Comparison of ENCODE assay signal across 8 cellular contexts in the genomic region with DNA sequence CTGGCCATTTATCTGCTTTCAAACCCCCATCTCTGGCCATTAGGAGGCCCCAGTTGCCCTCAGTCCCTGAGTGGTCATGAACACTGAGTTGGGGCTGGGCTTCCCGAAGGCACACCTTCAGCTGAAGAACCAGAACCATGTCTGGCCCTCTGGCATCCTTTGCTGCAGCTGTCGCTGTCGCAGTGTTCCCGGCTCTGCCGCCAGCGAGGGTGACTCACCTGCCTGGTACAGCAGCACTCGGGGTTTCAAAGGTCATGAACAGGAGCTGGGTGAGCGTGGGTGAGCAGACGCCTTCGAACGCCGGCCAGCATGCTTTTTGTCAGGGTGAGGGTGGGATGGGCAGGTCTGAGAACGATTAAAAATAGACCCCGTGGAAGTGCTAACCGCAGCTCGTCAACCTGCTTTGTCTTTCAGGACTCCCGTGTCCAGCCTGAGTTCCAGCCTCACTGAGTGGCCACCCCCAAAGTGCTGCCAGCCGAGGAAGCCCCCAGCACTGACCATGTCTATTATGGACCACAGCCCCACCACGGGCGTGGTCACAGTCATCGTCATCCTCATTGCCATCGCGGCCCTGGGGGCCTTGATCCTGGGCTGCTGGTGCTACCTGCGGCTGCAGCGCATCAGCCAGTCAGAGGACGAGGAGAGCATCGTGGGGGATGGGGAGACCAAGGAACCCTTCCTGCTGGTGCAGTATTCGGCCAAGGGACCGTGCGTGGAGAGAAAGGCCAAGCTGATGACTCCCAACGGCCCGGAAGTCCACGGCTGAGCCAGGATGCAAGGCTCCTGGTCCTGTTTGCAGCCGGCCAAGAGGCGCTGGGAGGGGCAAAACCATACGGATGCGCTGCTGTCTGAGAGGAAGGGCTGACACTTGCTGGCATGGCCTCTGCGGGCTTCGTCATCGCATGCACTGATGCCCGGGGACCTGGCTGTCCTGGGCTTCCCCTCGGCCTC. TPM values are rescaled to one million over a fixed set of nuclear protein-coding genes. Genes with fewer than 3 reads are reported as not detected.
A peak's percentile ranks its signal among the peaks of the same experiment; 100 is the strongest.
DNase-seq lines count a peak whose midpoint lies in the region; ATAC-seq and TF ChIP-seq lines count a peak whose summit lies in the region.

No MANE protein-coding gene starts in this region.

- peaks cover 33 to 95% (median 81%) of the 10 kb centered on the region in 4 donors for H3K4me1 Mint-ChIP-seq in naive thymus-derived CD8-positive, alpha-beta T cell

- peak overlapping the region; percentile 38 to 97 (median 84) for H3K27ac Mint-ChIP-seq in naive thymus-derived CD8-positive, alpha-beta T cell

- no peak for TF ChIP-seq CTCF in breast epithelium (IDR thresholded peaks at IDR 0.05)

- H3K4me3 Mint-ChIP-seq in naive thymus-derived CD8-positive, alpha-beta T cell: peak overlapping the region in 2 of 10 donors; percentile 43 to 46

- H3K4me1 ChIP-seq in breast epithelium: peaks cover 11 to 20% of the 10 kb centered on the region in 2 donors

- no peaks in the 10 kb centered on the region for H3K9me3 Mint-ChIP-seq in naive thymus-derived CD8-positive, alpha-beta T cell

- peak; percentile 90 for DNase-seq in COLO668 (lab: John Stamatoyannopoulos, UW; ENCODE audit: unreplicated experiment)
- peak; percentile 68 for DNase-seq in LoVo (ENCODE audit: low spot score)
- DNase-seq in breast epithelium (ENCODE audit: low spot score in 2 of 2): peak in 1 of 2 donors; percentile 58
- peak in 1 of 10 donors; percentile 62 for DNase-seq in naive thymus-derived CD8-positive, alpha-beta T cell
- no peak for DNase-seq in OCI-M1 (lab: John Stamatoyannopoulos, UW)
- DNase-seq in foreskin melanocyte: no peak
- no peak for DNase-seq in NCI-H748 (lab: John Stamatoyannopoulos, UW; ENCODE audit: unreplicated experiment)

- POLR2A ChIA-PET in naive thymus-derived CD8-positive, alpha-beta T cell (lab: Charles Lee): interaction anchor here (1.6 kb wide), 1 partner anchor 11 kb away, joined by 4 read pairs; no protein-coding TSS in a partner anchor

- H3K27me3 ChIP-seq in breast epithelium: no peaks in the 10 kb centered on the region

- TF ChIP-seq POLR2A in breast epithelium (IDR thresholded peaks at IDR 0.05): no peak

- H3K27ac ChIP-seq in breast epithelium: peak overlapping the region; percentile 61 to 68

- no peaks in the 10 kb centered on the region for H3K36me3 ChIP-seq in breast epithelium

- peaks cover 0 to 48% (median 1%) of the 10 kb centered on the region in 3 donors for H3K36me3 Mint-ChIP-seq in naive thymus-derived CD8-positive, alpha-beta T cell

- H3K27me3 Mint-ChIP-seq in naive thymus-derived CD8-positive, alpha-beta T cell: no peaks in the 10 kb centered on the region

- no peak for ATAC-seq in naive thymus-derived CD8-positive, alpha-beta T cell
- ATAC-seq in GM18519 (IDR thresholded peaks at IDR 0.05; ENCODE audit: low FRiP score, unreplicated experiment): no peak

- no peaks in the 10 kb centered on the region for H3K9me3 ChIP-seq in breast epithelium

- intact Hi-C loops in breast epithelium (cut with DNase I; ENCODE audit: low total_unique reads): no loop called here

- H3K4me3 ChIP-seq in breast epithelium: no peak overlapping the region

RNA-seq across cellular contexts. Expression of gene SNN, which starts 7.6 kb away (rescaled TPM):
- total RNA-seq in breast epithelium: 10 to 100 TPM; 16.4 to 68.3 (median 18.7) TPM
- 10 to 100 TPM; 24.4 to 25.9 TPM for total RNA-seq in naive thymus-derived CD8-positive, alpha-beta T cell
- polyA plus RNA-seq in naive thymus-derived CD8-positive, alpha-beta T cell: 10 to 100 TPM; 16.0 to 26.9 (median 19.0) TPM

Comparison
In these comparisons a context has a peak if more than half of its experiments do, and no peak if none do; other contexts are left out.
1. DNase-seq: peak in COLO668 (single experiment) and LoVo (single experiment); none in OCI-M1 (single experiment), foreskin melanocyte (single experiment) and NCI-H748 (single experiment).